ENCODE assay signal across 18 cellular contexts in genomic region chr4:143286058-143286457, GRCh38. TPM values are rescaled to one million over a fixed set of nuclear protein-coding genes. Genes with fewer than 3 reads are reported as not detected.
DNase-seq lines count a peak whose midpoint lies in the region; ATAC-seq and TF ChIP-seq lines count a peak whose summit lies in the region.
"Had no signal": no experiment of that assay in that cellular context is flagged by ENCODE, and none has a peak within 500 bp of the region (broad histone marks: within the 10 kb centered on the region; RNA-seq: fewer than 3 reads in every experiment).

No MANE protein-coding gene starts in this region.

- H3K79me2 ChIP-seq in SK-N-SH (ENCODE audit: insufficient read depth) = no peaks in the 10 kb centered on the region

- H3K9ac ChIP-seq in SK-N-SH = no peak overlapping the region

- H3K9me3 Mint-ChIP-seq in activated T-helper 1 cell treated with anti-CD3 and anti-CD28 coated beads, Interleukin-12 subunit alpha, Interleukin-12 subunit beta, Interleukin-2, Interleukin-4 antibody, amounts not matched to agents 30 ng/mL and 10 ng/mL and 1 ng/mL, durations not matched to agents 14 hours and 24 hours and 36 hours = no peaks in the 10 kb centered on the region
- H3K9me3 Mint-ChIP-seq: effector memory CD8-positive, alpha-beta T cell; stimulated activated naive B cell treated with anti-CD40 and anti-IgM and Interleukin-4, amounts not matched to agents 10 μg/mL and 1 μg/mL and 100 μg/mL, for 72 hours had no signal

- no peak for DNase-seq in SK-N-SH
- DNase-seq in fibroblast of the aortic adventitia (ENCODE audit: low read depth) = peak; percentile 73
- peak; percentile 6 for DNase-seq in midbrain (lab: John Stamatoyannopoulos, UW)
- DNase-seq in suprapubic skin (ENCODE audit: low spot score in 2 of 2) = no peak
- DNase-seq in dedifferentiated amniotic fluid mesenchymal stem cell (ENCODE audit: extremely low spot score) = no peak
- no peak for DNase-seq in activated T-helper 1 cell treated with anti-CD3 and anti-CD28 coated beads, Interleukin-12 subunit alpha, Interleukin-12 subunit beta, Interleukin-2, Interleukin-4 antibody, amounts not matched to agents 30 ng/mL and 10 ng/mL and 1 ng/mL, durations not matched to agents 14 hours and 24 hours and 36 hours (ENCODE audit: low spot score)
- DNase-seq: DMS153; effector memory CD8-positive, alpha-beta T cell; GOT3; kidney glomerular epithelial cell; NCI-H1092; NCI-H2171 treated with DMSO at 0.1 percent for 48 hours; OCI-M1; stimulated activated naive B cell treated with anti-CD40 and anti-IgM and Interleukin-4, amounts not matched to agents 10 μg/mL and 1 μg/mL and 100 μg/mL, for 72 hours had no signal

- ATAC-seq in GM18502 (IDR thresholded peaks at IDR 0.05; ENCODE audit: poor library complexity, unreplicated experiment) = no peak
- no peak for ATAC-seq in HG03095 (IDR thresholded peaks at IDR 0.05; ENCODE audit: unreplicated experiment)
- ATAC-seq: effector memory CD8-positive, alpha-beta T cell; stimulated activated naive B cell treated with anti-CD40 and anti-IgM and Interleukin-4, amounts not matched to agents 10 μg/mL and 1 μg/mL and 100 μg/mL, for 72 hours had no signal

- 83% methylated on average over 1 of the region's 1 CpG for WGBS in SK-N-SH (ENCODE audit: low lambda C conversion rate)
- WGBS in suprapubic skin = 22% methylated on average over 1 of the region's 1 CpG

- peaks cover 17% of the 10 kb centered on the region for H3F3A ChIP-seq in SK-N-SH (replicated peaks; ENCODE audit: insufficient read depth)

- H4K20me1 ChIP-seq in SK-N-SH (ENCODE audit: insufficient read depth) = no peaks in the 10 kb centered on the region

- POLR2A ChIA-PET in SK-N-SH (lab: Yijun Ruan, JAX) = no interaction called here

- peak overlapping the region; percentile 82; the same call in 1 of the 2 replicates for H2AFZ ChIP-seq in SK-N-SH (ENCODE audit: low read depth)

- intact Hi-C loops in activated T-helper 1 cell treated with anti-CD3 and anti-CD28 coated beads, Interleukin-12 subunit alpha, Interleukin-12 subunit beta, Interleukin-2, Interleukin-4 antibody, amounts not matched to agents 30 ng/mL and 10 ng/mL and 1 ng/mL, durations not matched to agents 14 hours and 24 hours and 36 hours (cut with micrococcal nuclease) = no loop called here

- H3K4me1 ChIP-seq in SK-N-SH (ENCODE audit: control insufficient read depth in 1 of 2, insufficient read depth in 2 of 2, low read depth in 1 of 2, low read length in 1 of 2) = peaks cover 6 to 21% of the 10 kb centered on the region in 2 experiments
- H3K4me1 ChIP-seq in suprapubic skin = peaks cover 37% of the 10 kb centered on the region

- TF ChIP-seq RAD21 in SK-N-SH (IDR thresholded peaks at IDR 0.05; ENCODE audit: low read length) = no peak

- TF ChIP-seq EP300 in SK-N-SH (IDR thresholded peaks at IDR 0.05; ENCODE audit: borderline replicate concordance in 1 of 2, low read depth in 1 of 2, low read length in 1 of 2) (no peak), suprapubic skin (IDR thresholded peaks at IDR 0.05) (no peak)

- no peaks in the 10 kb centered on the region for H3K9me3 ChIP-seq in SK-N-SH
- no peaks in the 10 kb centered on the region for H3K9me3 ChIP-seq in suprapubic skin

- H3K36me3 ChIP-seq in SK-N-SH (replicated peaks in 1 of 2; ENCODE audit: control insufficient read depth in 1 of 2, insufficient read depth in 2 of 2, low read length in 1 of 2) = no peaks in the 10 kb centered on the region
- H3K36me3 ChIP-seq in suprapubic skin = no peaks in the 10 kb centered on the region

- H3K4me3 ChIP-seq in SK-N-SH (ENCODE audit: low read depth in 2 of 2, low read length in 1 of 2) (no peak overlapping the region), fibroblast of the aortic adventitia (ENCODE audit: low read depth, low read length) (no peak overlapping the region), suprapubic skin (no peak overlapping the region)

- H3K4me1 Mint-ChIP-seq in activated T-helper 1 cell treated with anti-CD3 and anti-CD28 coated beads, Interleukin-12 subunit alpha, Interleukin-12 subunit beta, Interleukin-2, Interleukin-4 antibody, amounts not matched to agents 30 ng/mL and 10 ng/mL and 1 ng/mL, durations not matched to agents 14 hours and 24 hours and 36 hours (ENCODE audit: low read depth) = no peaks in the 10 kb centered on the region
- H3K4me1 Mint-ChIP-seq: IgD-negative memory B cell had no signal

- CTCF ChIA-PET in SK-N-SH (lab: Yijun Ruan, JAX) = no interaction called here

- H3K36me3 Mint-ChIP-seq in activated T-helper 1 cell treated with anti-CD3 and anti-CD28 coated beads, Interleukin-12 subunit alpha, Interleukin-12 subunit beta, Interleukin-2, Interleukin-4 antibody, amounts not matched to agents 30 ng/mL and 10 ng/mL and 1 ng/mL, durations not matched to agents 14 hours and 24 hours and 36 hours (ENCODE audit: low read depth) = no peaks in the 10 kb centered on the region
- H3K36me3 Mint-ChIP-seq: IgD-negative memory B cell; stimulated activated naive B cell treated with anti-CD40 and anti-IgM and Interleukin-4, amounts not matched to agents 10 μg/mL and 1 μg/mL and 100 μg/mL, for 72 hours had no signal

- H3K27me3 ChIP-seq in SK-N-SH (ENCODE audit: insufficient read depth) (no peaks in the 10 kb centered on the region), suprapubic skin (no peaks in the 10 kb centered on the region)

- H3K4me3 Mint-ChIP-seq in activated T-helper 1 cell treated with anti-CD3 and anti-CD28 coated beads, Interleukin-12 subunit alpha, Interleukin-12 subunit beta, Interleukin-2, Interleukin-4 antibody, amounts not matched to agents 30 ng/mL and 10 ng/mL and 1 ng/mL, durations not matched to agents 14 hours and 24 hours and 36 hours = no peak overlapping the region
- H3K4me3 Mint-ChIP-seq: effector memory CD8-positive, alpha-beta T cell; IgD-negative memory B cell; stimulated activated naive B cell treated with anti-CD40 and anti-IgM and Interleukin-4, amounts not matched to agents 10 μg/mL and 1 μg/mL and 100 μg/mL, for 72 hours had no signal

- peaks cover 1% of the 10 kb centered on the region for H3K27me3 Mint-ChIP-seq in activated T-helper 1 cell treated with anti-CD3 and anti-CD28 coated beads, Interleukin-12 subunit alpha, Interleukin-12 subunit beta, Interleukin-2, Interleukin-4 antibody, amounts not matched to agents 30 ng/mL and 10 ng/mL and 1 ng/mL, durations not matched to agents 14 hours and 24 hours and 36 hours (ENCODE audit: insufficient read depth)
- H3K27me3 Mint-ChIP-seq: IgD-negative memory B cell; stimulated activated naive B cell treated with anti-CD40 and anti-IgM and Interleukin-4, amounts not matched to agents 10 μg/mL and 1 μg/mL and 100 μg/mL, for 72 hours had no signal

- peak overlapping the region; percentile 60; the same call in 1 of the 2 replicates for H3K4me2 ChIP-seq in SK-N-SH

- no peak overlapping the region for H3K27ac Mint-ChIP-seq in activated T-helper 1 cell treated with anti-CD3 and anti-CD28 coated beads, Interleukin-12 subunit alpha, Interleukin-12 subunit beta, Interleukin-2, Interleukin-4 antibody, amounts not matched to agents 30 ng/mL and 10 ng/mL and 1 ng/mL, durations not matched to agents 14 hours and 24 hours and 36 hours
- H3K27ac Mint-ChIP-seq: effector memory CD8-positive, alpha-beta T cell; IgD-negative memory B cell; stimulated activated naive B cell treated with anti-CD40 and anti-IgM and Interleukin-4, amounts not matched to agents 10 μg/mL and 1 μg/mL and 100 μg/mL, for 72 hours had no signal

- H3K27ac ChIP-seq in SK-N-SH (ENCODE audit: low read depth in 2 of 2, low read length in 1 of 2) (peak overlapping the region; percentile 84 to 93), suprapubic skin (peak overlapping the region; percentile 78)
- H3K27ac ChIP-seq: VCaP had no signal

- TF ChIP-seq CTCF in SK-N-SH (IDR thresholded peaks at IDR 0.05) (no peak), fibroblast of the aortic adventitia (IDR thresholded peaks at IDR 0.05; ENCODE audit: insufficient read depth, low read length) (no peak), suprapubic skin (IDR thresholded peaks at IDR 0.05) (no peak)

- no peak for TF ChIP-seq POLR2A in suprapubic skin (IDR thresholded peaks at IDR 0.05)

- H3K9me2 ChIP-seq in SK-N-SH = no peaks in the 10 kb centered on the region

TF ChIP-seq in SK-N-SH, 30 proteins besides CTCF, POLR2A, EP300 and RAD21 (continues in another document):
- no peak for TF ChIP-seq JUND (IDR thresholded peaks at IDR 0.05)
- no peak for TF ChIP-seq NFIC (IDR thresholded peaks at IDR 0.05; ENCODE audit: borderline replicate concordance)
- no peak for TF ChIP-seq MAX (IDR thresholded peaks at IDR 0.05; ENCODE audit: low read depth)
- no peak for TF ChIP-seq RXRA (IDR thresholded peaks at IDR 0.05; ENCODE audit: borderline replicate concordance, low read depth)
- no peak for TF ChIP-seq YY1 (IDR thresholded peaks at IDR 0.05; ENCODE audit: low read depth)
- no peak for TF ChIP-seq USF2 (IDR thresholded peaks at IDR 0.05; ENCODE audit: borderline replicate concordance, low read depth, low read length)
- TF ChIP-seq SIN3A (IDR thresholded peaks at IDR 0.05; ENCODE audit: borderline replicate concordance, low read depth, low read length) = no peak

RNA-seq across cellular contexts. Expression of gene GAB1, which starts 50.6 kb away (rescaled TPM):
- polyA plus RNA-seq in SK-N-SH (2012; rRNA removed) = 3.7 and 4.4 TPM in 2 replicates
- 4.0 and 4.1 TPM in 2 replicates for polyA plus RNA-seq in SK-N-SH (2012; cell fraction: cytosol; rRNA removed)
- 6.2 and 7.7 TPM in 2 replicates for polyA plus RNA-seq in SK-N-SH (2012; cell fraction: nucleus; rRNA removed)
- total RNA-seq in fibroblast of the aortic adventitia (ENCODE audit: low replicate concordance) = 22.8 and 49.3 TPM in 2 replicates
- 10 to 100 TPM; 39.5 to 64.5 (median 46.4) TPM for total RNA-seq in suprapubic skin
- 0.66 and 1.4 TPM in 2 replicates for total RNA-seq in activated T-helper 1 cell treated with anti-CD3 and anti-CD28 coated beads, Interleukin-12 subunit alpha, Interleukin-12 subunit beta, Interleukin-2, Interleukin-4 antibody, amounts not matched to agents 30 ng/mL and 10 ng/mL and 1 ng/mL, durations not matched to agents 14 hours and 24 hours and 36 hours

Comparison
In these comparisons a context has a peak if more than half of its experiments do, and no peak if none do; other contexts are left out.
1. DNase-seq: peak in fibroblast of the aortic adventitia (single experiment) and midbrain (single experiment); none in SK-N-SH (single experiment), suprapubic skin (0 of 2), dedifferentiated amniotic fluid mesenchymal stem cell (single experiment) and activated T-helper 1 cell treated with anti-CD3 and anti-CD28 coated beads, Interleukin-12 subunit alpha, Interleukin-12 subunit beta, Interleukin-2, Interleukin-4 antibody, amounts not matched to agents 30 ng/mL and 10 ng/mL and 1 ng/mL, durations not matched to agents 14 hours and 24 hours and 36 hours (single experiment).
2. RNA of gene GAB1, which starts 50.6 kb away (total RNA-seq): 39.5 to 64.5 TPM in suprapubic skin and 22.8 to 49.3 TPM in fibroblast of the aortic adventitia; 0.66 to 1.4 TPM in activated T-helper 1 cell treated with anti-CD3 and anti-CD28 coated beads, Interleukin-12 subunit alpha, Interleukin-12 subunit beta, Interleukin-2, Interleukin-4 antibody, amounts not matched to agents 30 ng/mL and 10 ng/mL and 1 ng/mL, durations not matched to agents 14 hours and 24 hours and 36 hours; every median in the first group is over 10 times any median in the second.